In the genomic region with DNA sequence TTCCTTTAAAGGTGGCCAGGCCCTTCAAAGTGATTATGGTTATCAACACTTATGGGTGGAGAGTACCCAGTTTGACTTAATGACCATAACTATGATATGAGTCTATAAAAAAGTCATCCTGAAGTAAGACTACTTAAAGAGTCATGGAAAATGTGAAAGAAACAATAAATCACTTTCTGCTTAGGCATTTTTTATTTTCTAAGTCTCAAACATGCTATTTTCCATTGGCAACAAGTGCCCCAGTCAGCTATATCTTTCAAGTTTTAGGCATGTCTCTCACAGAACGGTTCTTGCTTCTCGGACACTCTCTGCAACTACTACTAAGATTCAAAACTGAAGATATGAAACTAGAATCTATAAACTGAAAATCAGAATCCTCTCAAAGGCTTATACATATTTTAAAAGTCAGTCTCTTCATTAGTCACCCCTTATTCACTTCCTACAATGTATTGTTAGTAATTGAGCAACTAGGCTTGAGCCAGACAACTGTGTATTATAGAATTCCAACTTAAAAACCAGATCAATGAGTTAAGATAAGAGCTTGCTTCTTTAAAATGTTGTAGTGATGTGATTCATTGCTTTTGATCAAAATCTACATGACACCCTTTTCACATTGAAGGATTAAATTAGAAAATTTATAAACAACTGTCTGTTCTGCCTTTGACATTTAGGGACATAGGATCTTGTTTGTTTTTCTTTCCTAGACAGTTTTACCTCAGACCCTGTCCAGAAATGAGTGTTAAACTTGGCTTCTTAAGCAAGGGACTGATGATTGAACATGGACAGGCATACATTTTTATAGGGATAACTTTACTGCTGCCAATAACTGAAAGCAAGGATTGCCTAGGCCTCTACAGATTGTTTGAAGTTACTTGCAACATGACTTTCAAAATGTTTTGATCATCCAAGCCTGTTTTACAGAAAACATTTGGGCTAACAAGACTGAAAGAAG, we compare ENCODE assay signal across 9 cellular contexts. TPM values are rescaled to one million over a fixed set of nuclear protein-coding genes. Genes with fewer than 3 reads are reported as not detected.
A peak's percentile ranks its signal among the peaks of the same experiment; 100 is the strongest.
DNase-seq lines count a peak whose midpoint lies in the region; ATAC-seq and TF ChIP-seq lines count a peak whose summit lies in the region.
"Had no signal": no experiment of that assay in that cellular context is flagged by ENCODE, and none has a peak within 500 bp of the region (broad histone marks: within the 10 kb centered on the region; RNA-seq: fewer than 3 reads in every experiment).

No MANE protein-coding gene starts in this region.

- no peak overlapping the region for H4K8ac ChIP-seq in neuronal stem cell (ENCODE audit: low read depth, low read length)

- H4K91ac ChIP-seq in neuronal stem cell (ENCODE audit: low read depth, low read length, poor library complexity): no peak overlapping the region

- H3K79me2 ChIP-seq in smooth muscle cell (ENCODE audit: low read depth): peaks cover 24% of the 10 kb centered on the region

- H3K4me1 Mint-ChIP-seq in central memory CD8-positive, alpha-beta T cell: peaks cover 50% of the 10 kb centered on the region

- H2BK120ac ChIP-seq in neuronal stem cell (ENCODE audit: low read depth, low read length): no peak overlapping the region

- no peaks in the 10 kb centered on the region for H3K9me3 Mint-ChIP-seq in central memory CD8-positive, alpha-beta T cell

- H3K27ac ChIP-seq in smooth muscle cell (ENCODE audit: low read depth): peak overlapping the region; percentile 84
- H3K27ac ChIP-seq in neuronal stem cell (replicated peaks; ENCODE audit: low read length): no peak overlapping the region

- H3K4ac ChIP-seq in neuronal stem cell (ENCODE audit: low read length): no peak overlapping the region

- H2BK15ac ChIP-seq in neuronal stem cell (ENCODE audit: low read length): no peak overlapping the region

- H3K23ac ChIP-seq in neuronal stem cell (ENCODE audit: low read depth, low read length, poor library complexity): no peak overlapping the region

- H3F3A ChIP-seq in smooth muscle cell (ENCODE audit: low read depth): peaks cover 34% of the 10 kb centered on the region

- H3K36me3 ChIP-seq in smooth muscle cell (ENCODE audit: low read depth) (peaks cover 7% of the 10 kb centered on the region), neuronal stem cell (replicated peaks in 1 of 2; ENCODE audit: control insufficient read depth in 2 of 2, insufficient read depth in 2 of 2, low read length in 2 of 2) (peaks cover 0 to 51% of the 10 kb centered on the region in 2 donors)

- H3K4me3 ChIP-seq in smooth muscle cell: peak overlapping the region; percentile 86
- no peak overlapping the region for H3K4me3 ChIP-seq in neuronal stem cell (ENCODE audit: low read length in 2 of 2)

- H3K27me3 ChIP-seq in smooth muscle cell (ENCODE audit: low read depth) (no peaks in the 10 kb centered on the region), neuronal stem cell (ENCODE audit: control insufficient read depth in 3 of 3, insufficient read depth in 3 of 3, low read depth in 1 of 3, low read length in 3 of 3) (no peaks in the 10 kb centered on the region)

- H3K14ac ChIP-seq in neuronal stem cell (ENCODE audit: low read length): no peak overlapping the region

- H3K27ac Mint-ChIP-seq in central memory CD8-positive, alpha-beta T cell (ENCODE audit: low read depth): peak overlapping the region; percentile 55

- H3K4me2 ChIP-seq in smooth muscle cell: peak overlapping the region; percentile 87
- no peak overlapping the region for H3K4me2 ChIP-seq in neuronal stem cell (ENCODE audit: insufficient read depth, low read length, poor library complexity, severe bottlenecking)

- no peak overlapping the region for H3K18ac ChIP-seq in neuronal stem cell (ENCODE audit: low read length)

- DNase-seq in central memory CD8-positive, alpha-beta T cell (ENCODE audit: low spot score in 2 of 2): no peak
- no peak for DNase-seq in smooth muscle cell (lab: John Stamatoyannopoulos, UW; ENCODE audit: unreplicated experiment)
- no peak for DNase-seq in HK-2 (ENCODE audit: unreplicated experiment)
- no peak for DNase-seq in neuronal stem cell (ENCODE audit: low spot score)
- DNase-seq in cortex of kidney (lab: John Stamatoyannopoulos, UW): no peak
- DNase-seq: activated CD4-positive, alpha-beta T cell treated with anti-CD3 and anti-CD28 coated beads, Interleukin-2, amount 50 U/mL, for 4 hours had no signal

- H3K9ac ChIP-seq in smooth muscle cell (ENCODE audit: low read depth) (peak overlapping the region; percentile 46), neuronal stem cell (ENCODE audit: low read depth, low read length, poor library complexity) (no peak overlapping the region)

- no peak for TF ChIP-seq CTCF in smooth muscle cell (IDR thresholded peaks at IDR 0.05; ENCODE audit: borderline replicate concordance, insufficient read depth, poor library complexity, severe bottlenecking)

- no peaks in the 10 kb centered on the region for H3K79me1 ChIP-seq in neuronal stem cell (ENCODE audit: low read depth, low read length)

- no peak overlapping the region for H2BK12ac ChIP-seq in neuronal stem cell (ENCODE audit: low read length)

- peaks cover 23% of the 10 kb centered on the region for H3K4me1 ChIP-seq in smooth muscle cell (ENCODE audit: low read depth)
- H3K4me1 ChIP-seq in neuronal stem cell (ENCODE audit: control insufficient read depth in 2 of 2, insufficient read depth in 1 of 2, low read depth in 1 of 2, low read length in 2 of 2): peaks cover 0 to 2% of the 10 kb centered on the region in 2 donors

- H2AFZ ChIP-seq in smooth muscle cell (ENCODE audit: low read depth) (no peak overlapping the region), neuronal stem cell (ENCODE audit: low read length) (no peak overlapping the region)

- H3K4me3 Mint-ChIP-seq in central memory CD8-positive, alpha-beta T cell: peak overlapping the region; percentile 36

- H3K9me3 ChIP-seq in smooth muscle cell (replicated peaks; ENCODE audit: low read depth): no peaks in the 10 kb centered on the region
- no peaks in the 10 kb centered on the region for H3K9me3 ChIP-seq in neuronal stem cell (replicated peaks in 1 of 2; ENCODE audit: control insufficient read depth in 2 of 2, insufficient read depth in 1 of 2, low read depth in 1 of 2, low read length in 2 of 2)

- ATAC-seq in GM18907 (IDR thresholded peaks at IDR 0.05; ENCODE audit: unreplicated experiment) (peak; percentile 14), HG03280 (IDR thresholded peaks at IDR 0.05; ENCODE audit: unreplicated experiment) (peak; percentile 36), HG03460 (IDR thresholded peaks at IDR 0.05; ENCODE audit: unreplicated experiment) (no peak)
- ATAC-seq in central memory CD8-positive, alpha-beta T cell (replicated peaks; ENCODE audit: extremely low read depth, poor library complexity, severe bottlenecking): no peak

- no peaks in the 10 kb centered on the region for H3K27me3 Mint-ChIP-seq in central memory CD8-positive, alpha-beta T cell

- 41% methylated on average over 2 of the region's 2 CpGs for WGBS in smooth muscle cell (ENCODE audit: low lambda C conversion rate)
- WGBS in neuronal stem cell (ENCODE audit: extremely low coverage in 2 of 2, insufficient read length in 2 of 2, insufficient replicate concordance in 1 of 2), 2 donors: no CpG with 5 or more reads among the region's 2 CpGs

- H2AK5ac ChIP-seq in neuronal stem cell (ENCODE audit: low read depth, low read length): no peak overlapping the region

- H2BK5ac ChIP-seq in neuronal stem cell (ENCODE audit: low read length): no peak overlapping the region

- peaks cover 27% of the 10 kb centered on the region for H4K20me1 ChIP-seq in smooth muscle cell (ENCODE audit: low read depth)

- H3K36me3 Mint-ChIP-seq in central memory CD8-positive, alpha-beta T cell (ENCODE audit: insufficient read depth): peaks cover 24% of the 10 kb centered on the region

RNA-seq across cellular contexts. Expression of gene ANTXR2, which starts 2.9 kb away (rescaled TPM):
- total RNA-seq in smooth muscle cell: 67.6 and 94.3 TPM in 2 replicates
- polyA plus RNA-seq in smooth muscle cell: 60.6 and 74.5 TPM in 2 replicates
- polyA plus RNA-seq in neuronal stem cell (2013, experiment 1 of 2): 14.5 TPM
- 15.2 TPM for polyA plus RNA-seq in neuronal stem cell (2013, experiment 2 of 2)

Comparison
In these comparisons a context has a peak if more than half of its experiments do, and no peak if none do; other contexts are left out.
1. ATAC-seq: peak in GM18907 (single experiment) and HG03280 (single experiment); none in central memory CD8-positive, alpha-beta T cell (single experiment) and HG03460 (single experiment).